In the genomic region with DNA sequence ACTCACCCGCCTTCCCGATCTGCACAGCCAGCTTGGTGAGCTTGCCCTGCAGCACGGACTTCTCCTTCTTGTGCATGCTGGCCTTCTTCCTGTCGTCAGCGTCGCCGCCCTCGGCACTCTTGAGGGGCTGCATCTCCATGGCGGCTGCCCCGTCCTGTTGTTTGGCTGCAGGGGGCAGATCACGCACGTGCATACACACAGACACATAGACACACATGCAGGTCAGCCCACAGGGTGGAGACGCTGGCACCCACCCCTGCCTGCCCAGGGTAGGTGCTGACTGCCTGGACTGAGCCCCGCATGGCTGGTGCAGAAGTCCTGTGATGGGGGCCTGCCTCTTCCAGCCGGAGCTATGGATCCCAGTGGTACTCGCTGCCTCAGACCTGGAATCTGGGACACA, we compare ENCODE assay signal across 23 cellular contexts. TPM values are rescaled to one million over a fixed set of nuclear protein-coding genes. Genes with fewer than 3 reads are reported as not detected.
A peak's percentile ranks its signal among the peaks of the same experiment; 100 is the strongest.
DNase-seq lines count a peak whose midpoint lies in the region; ATAC-seq and TF ChIP-seq lines count a peak whose summit lies in the region.
"Had no signal": no experiment of that assay in that cellular context is flagged by ENCODE, and none has a peak within 500 bp of the region (broad histone marks: within the 10 kb centered on the region; RNA-seq: fewer than 3 reads in every experiment).

No MANE protein-coding gene starts in this region.

- H3K9me3 ChIP-seq in BLaER1 (no peaks in the 10 kb centered on the region), psoas muscle (no peaks in the 10 kb centered on the region)
- H3K9me3 ChIP-seq: SJCRH30 had no signal

- H3K36me3 ChIP-seq in BLaER1 (no peaks in the 10 kb centered on the region), psoas muscle (ENCODE audit: insufficient read depth in 1 of 2, low read depth in 1 of 2) (no peaks in the 10 kb centered on the region)
- H3K36me3 ChIP-seq: SJCRH30 had no signal

- ATAC-seq in psoas muscle = no peak
- ATAC-seq in stimulated activated memory B cell treated with anti-CD40 and anti-IgM and Interleukin-4, amounts not matched to agents 10 μg/mL and 1 μg/mL and 100 μg/mL, for 72 hours = peak; percentile 29
- ATAC-seq: GM23338, SK-N-SH treated with all-trans-retinoic acid at 6 μM for 48 hours had no signal

- DNase-seq in dorsolateral prefrontal cortex (no peak), psoas muscle (no peak), anterior cingulate cortex (lab: John Stamatoyannopoulos, UW) (no peak), GM20000 (ENCODE audit: low spot score) (no peak), cerebellar nuclear complex (lab: John Stamatoyannopoulos, UW) (no peak)
- DNase-seq: CD4-positive, alpha-beta T cell; DMS53; HCEC 1CT; NCI-H1092 treated with DMSO at 0.1 percent for 48 hours; NCI-H1436; NCI-H187 treated with DMSO at 0.1 percent for 48 hours; NCI-H2107; NCI-H524 treated with DMSO at 0.1 percent for 48 hours; NCI-H774; NK-92 treated with Interleukin-12 subunit alpha and Interleukin-12 subunit beta, amount 100 ng/mL, for 24 hours; PC-9; SJCRH30 had no signal

- WGBS in psoas muscle, 3 donors = 68 to 85% (median 76%) methylated on average over 16 of the region's 16 CpGs

- intact Hi-C loops in dorsolateral prefrontal cortex (cut with DNase I) = no loop called here
- intact Hi-C loops in psoas muscle (cut with DNase I) = no loop called here

- H3K4me1 Mint-ChIP-seq in stimulated activated memory B cell treated with anti-CD40 and anti-IgM and Interleukin-4, amounts not matched to agents 10 μg/mL and 1 μg/mL and 100 μg/mL, for 72 hours = peaks cover 15% of the 10 kb centered on the region

- peaks cover 84% of the 10 kb centered on the region for H3K4me1 ChIP-seq in BLaER1
- H3K4me1 ChIP-seq in psoas muscle = peaks cover 38% of the 10 kb centered on the region
- H3K4me1 ChIP-seq: SJCRH30 had no signal

- no peak overlapping the region for H3K27ac Mint-ChIP-seq in stimulated activated memory B cell treated with anti-CD40 and anti-IgM and Interleukin-4, amounts not matched to agents 10 μg/mL and 1 μg/mL and 100 μg/mL, for 72 hours
- H3K27ac Mint-ChIP-seq: CD4-positive, alpha-beta T cell; GM23338; IgD-negative memory B cell had no signal

- peak overlapping the region; percentile 85 for H3K4me2 ChIP-seq in BLaER1
- H3K4me2 ChIP-seq: GM23338, KMS-11, PC-9 had no signal

- no peaks in the 10 kb centered on the region for H3K36me3 Mint-ChIP-seq in stimulated activated memory B cell treated with anti-CD40 and anti-IgM and Interleukin-4, amounts not matched to agents 10 μg/mL and 1 μg/mL and 100 μg/mL, for 72 hours
- H3K36me3 Mint-ChIP-seq: IgD-negative memory B cell had no signal

- H3K4me3 Mint-ChIP-seq in stimulated activated memory B cell treated with anti-CD40 and anti-IgM and Interleukin-4, amounts not matched to agents 10 μg/mL and 1 μg/mL and 100 μg/mL, for 72 hours = no peak overlapping the region
- H3K4me3 Mint-ChIP-seq: CD4-positive, alpha-beta T cell; GM23338; IgD-negative memory B cell had no signal

- no peak overlapping the region for H3K9ac ChIP-seq in BLaER1
- H3K9ac ChIP-seq: KMS-11 had no signal

- no peaks in the 10 kb centered on the region for H3K27me3 ChIP-seq in BLaER1
- no peaks in the 10 kb centered on the region for H3K27me3 ChIP-seq in dorsolateral prefrontal cortex
- no peaks in the 10 kb centered on the region for H3K27me3 ChIP-seq in psoas muscle (ENCODE audit: insufficient read depth in 3 of 3, low read length in 2 of 3)

- no peak overlapping the region for H3K4me3 ChIP-seq in BLaER1
- H3K4me3 ChIP-seq in dorsolateral prefrontal cortex = no peak overlapping the region
- H3K4me3 ChIP-seq in psoas muscle = no peak overlapping the region
- H3K4me3 ChIP-seq: GM23338, PC-9, SJCRH30 had no signal

- H3K27me3 Mint-ChIP-seq in stimulated activated memory B cell treated with anti-CD40 and anti-IgM and Interleukin-4, amounts not matched to agents 10 μg/mL and 1 μg/mL and 100 μg/mL, for 72 hours = peaks cover 10% of the 10 kb centered on the region
- H3K27me3 Mint-ChIP-seq: CD4-positive, alpha-beta T cell had no signal

- TF ChIP-seq CTCF in dorsolateral prefrontal cortex (IDR thresholded peaks at IDR 0.05 in 54 of 56, conservative IDR thresholded peaks at IDR 0.05 in 2 of 56; ENCODE audit: low read depth in 1 of 56, partially characterized antibody in 56 of 56) = no peak
- no peak for TF ChIP-seq CTCF in psoas muscle (IDR thresholded peaks at IDR 0.05)
- no peak for TF ChIP-seq CTCF in GM20000 (IDR thresholded peaks at IDR 0.05; ENCODE audit: extremely low read depth, missing control alignments)

- H4K20me1 ChIP-seq in BLaER1 = no peaks in the 10 kb centered on the region

- no peaks in the 10 kb centered on the region for H3K9me3 Mint-ChIP-seq in stimulated activated memory B cell treated with anti-CD40 and anti-IgM and Interleukin-4, amounts not matched to agents 10 μg/mL and 1 μg/mL and 100 μg/mL, for 72 hours
- H3K9me3 Mint-ChIP-seq: CD4-positive, alpha-beta T cell; GM23338; IgD-negative memory B cell had no signal

- peak overlapping the region; percentile 75 for H3K27ac ChIP-seq in BLaER1
- H3K27ac ChIP-seq in dorsolateral prefrontal cortex = peak overlapping the region in 38 of 59 donors; percentile 6 to 80 (median 53)
- H3K27ac ChIP-seq in psoas muscle = peak overlapping the region; percentile 79
- H3K27ac ChIP-seq: KMS-11, PC-9, SJCRH30 had no signal

RNA-seq across cellular contexts. Expression of gene SEC13, which starts 57.3 kb away (rescaled TPM):
- total RNA-seq in dorsolateral prefrontal cortex = 10 to 100 TPM; 42.9 to 78.5 (median 62.1) TPM
- total RNA-seq in psoas muscle = 10 to 100 TPM; 56.3 to 95.5 (median 83.0) TPM
- polyA plus RNA-seq in psoas muscle = 100 to 1,000 TPM; 118 to 200 (median 181) TPM
